8 cellular contexts compared by ENCODE assay signal in the genomic region with DNA sequence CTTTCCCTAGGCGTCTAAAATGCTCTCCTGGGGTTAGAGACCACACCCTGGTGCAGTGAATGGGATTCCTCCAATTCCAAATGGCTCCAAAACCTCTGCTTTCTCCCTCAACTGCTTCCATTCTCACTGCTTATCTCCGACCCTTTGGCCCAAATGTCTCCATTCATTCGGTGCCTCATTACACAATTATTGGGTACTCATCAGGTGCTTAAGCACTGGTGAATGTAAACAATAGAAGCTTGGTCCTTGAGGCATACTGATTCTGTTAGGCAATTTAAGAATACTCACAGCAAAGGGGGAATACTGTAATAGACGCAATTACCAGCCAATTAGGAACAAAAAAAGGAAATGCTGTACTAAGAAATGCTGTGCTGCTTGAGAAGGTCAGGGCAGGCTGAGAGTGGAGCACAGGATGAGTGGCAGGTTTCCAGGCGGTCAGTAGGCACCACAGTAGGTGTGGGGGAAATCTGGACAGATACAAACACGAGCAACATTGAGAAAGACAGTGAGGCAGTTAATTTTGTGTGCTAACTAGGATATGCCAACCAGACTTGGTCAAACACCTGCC. TPM values are rescaled to one million over a fixed set of nuclear protein-coding genes. Genes with fewer than 3 reads are reported as not detected.
DNase-seq lines count a peak whose midpoint lies in the region; ATAC-seq and TF ChIP-seq lines count a peak whose summit lies in the region.

No MANE protein-coding gene starts in this region.

- H3K36me3 Mint-ChIP-seq in activated T-cell treated with anti-CD3 and anti-CD28 coated beads, Interleukin-2, amount 50 U/mL, for 72 hours (ENCODE audit: insufficient read depth in 2 of 2) = no peaks in the 10 kb centered on the region

- H3K4me3 Mint-ChIP-seq in activated T-cell treated with anti-CD3 and anti-CD28 coated beads, Interleukin-2, amount 50 U/mL, for 72 hours = peak overlapping the region; percentile 82 to 93

- peak in 1 of 2 donors; percentile 5 for DNase-seq in activated T-cell treated with anti-CD3 and anti-CD28 coated beads, Interleukin-2, amount 50 U/mL, for 72 hours
- DNase-seq in activated T-cell treated with anti-CD3 and anti-CD28 coated beads, Interleukin-2, amount 50 U/mL, for 1 hour = no peak
- DNase-seq in tibial artery (no peak), anterior cingulate cortex (lab: John Stamatoyannopoulos, UW) (no peak), NCI-H2107 treated with DMSO at 0.1 percent for 48 hours (lab: John Stamatoyannopoulos, UW; ENCODE audit: unreplicated experiment) (no peak)

- no peaks in the 10 kb centered on the region for H3K79me2 ChIP-seq in SU-DHL-6 (ENCODE audit: insufficient read depth, low read length)

- H3K9me3 ChIP-seq in SU-DHL-6 (ENCODE audit: insufficient read depth, low read length) (no peaks in the 10 kb centered on the region), iPS-18c (ENCODE audit: control insufficient read depth, insufficient read depth, low read length) (no peaks in the 10 kb centered on the region), tibial artery (no peaks in the 10 kb centered on the region)

- H3K4me2 ChIP-seq in SU-DHL-6 (ENCODE audit: low read depth, low read length, poor library complexity, severe bottlenecking) = peak overlapping the region; percentile 49

- peak; percentile 13 to 25 for ATAC-seq in activated T-cell treated with anti-CD3 and anti-CD28 coated beads, Interleukin-2, amount 50 U/mL, for 72 hours (replicated peaks in 1 of 2)
- ATAC-seq in GM19467 (IDR thresholded peaks at IDR 0.05; ENCODE audit: unreplicated experiment) = no peak

- TF ChIP-seq CTCF in SU-DHL-6 (IDR thresholded peaks at IDR 0.05; ENCODE audit: insufficient read depth, low read length, poor library complexity, severe bottlenecking) = no peak
- TF ChIP-seq CTCF in tibial artery (IDR thresholded peaks at IDR 0.05) = no peak

- peaks cover 30% of the 10 kb centered on the region for H3K4me1 Mint-ChIP-seq in activated T-cell treated with anti-CD3 and anti-CD28 coated beads, Interleukin-2, amount 50 U/mL, for 72 hours (ENCODE audit: low read depth)

- H3K4me3 ChIP-seq in SU-DHL-6 (ENCODE audit: insufficient read depth, low read length, poor library complexity, severe bottlenecking) (peak overlapping the region; percentile 5), iPS-18c (ENCODE audit: insufficient read depth, low read depth, low read length) (0 out of 2 replicates have a peak overlapping the region, but pooled peaks have one; percentile 17), tibial artery (peak overlapping the region; percentile 39 to 50)

- H3K9me2 ChIP-seq in SU-DHL-6 (replicated peaks; ENCODE audit: insufficient read depth, low read length) = no peaks in the 10 kb centered on the region

- no peaks in the 10 kb centered on the region for H3K27me3 Mint-ChIP-seq in activated T-cell treated with anti-CD3 and anti-CD28 coated beads, Interleukin-2, amount 50 U/mL, for 72 hours (ENCODE audit: low read depth)

- no peaks in the 10 kb centered on the region for H3K27me3 ChIP-seq in SU-DHL-6 (ENCODE audit: low read length)
- no peaks in the 10 kb centered on the region for H3K27me3 ChIP-seq in tibial artery

- H3K27ac Mint-ChIP-seq in activated T-cell treated with anti-CD3 and anti-CD28 coated beads, Interleukin-2, amount 50 U/mL, for 72 hours = peak overlapping the region; percentile 96

- no peaks in the 10 kb centered on the region for H3F3A ChIP-seq in SU-DHL-6 (ENCODE audit: insufficient read depth)

- no peak overlapping the region for H2AFZ ChIP-seq in SU-DHL-6 (ENCODE audit: low read depth, low read length, severe bottlenecking)

- intact Hi-C loops in tibial artery (cut with DNase I; ENCODE audit: low total_unique reads) = no loop called here

- H3K4me1 ChIP-seq in tibial artery = peaks cover 0 to 12% (median 0%) of the 10 kb centered on the region in 4 donors

- no peaks in the 10 kb centered on the region for H3K36me3 ChIP-seq in SU-DHL-6 (ENCODE audit: low read length)
- peaks cover 0 to 4% (median 0%) of the 10 kb centered on the region in 3 donors for H3K36me3 ChIP-seq in tibial artery

- peaks cover 15% of the 10 kb centered on the region; the same call in 1 of the 2 replicates for H4K20me1 ChIP-seq in SU-DHL-6 (ENCODE audit: low read depth, low read length)

- H3K9ac ChIP-seq in SU-DHL-6 (ENCODE audit: low read length) = peak overlapping the region; percentile 2; the same call in 1 of the 2 replicates

- no peaks in the 10 kb centered on the region for H3K9me3 Mint-ChIP-seq in activated T-cell treated with anti-CD3 and anti-CD28 coated beads, Interleukin-2, amount 50 U/mL, for 72 hours

- H3K27ac ChIP-seq in SU-DHL-6 (ENCODE audit: low read depth, low read length) (no peak overlapping the region), tibial artery (peak overlapping the region in 1 of 2 donors; percentile 17)

RNA-seq across cellular contexts. Expression of a gene that starts 23.0 kb away (rescaled TPM):
- total RNA-seq in activated T-cell treated with anti-CD3 and anti-CD28 coated beads, Interleukin-2, amount 50 U/mL, for 72 hours = 10 to 100 TPM; 23.8 to 33.0 TPM
